1 cellular context compared by ENCODE assay signal in the genomic region with DNA sequence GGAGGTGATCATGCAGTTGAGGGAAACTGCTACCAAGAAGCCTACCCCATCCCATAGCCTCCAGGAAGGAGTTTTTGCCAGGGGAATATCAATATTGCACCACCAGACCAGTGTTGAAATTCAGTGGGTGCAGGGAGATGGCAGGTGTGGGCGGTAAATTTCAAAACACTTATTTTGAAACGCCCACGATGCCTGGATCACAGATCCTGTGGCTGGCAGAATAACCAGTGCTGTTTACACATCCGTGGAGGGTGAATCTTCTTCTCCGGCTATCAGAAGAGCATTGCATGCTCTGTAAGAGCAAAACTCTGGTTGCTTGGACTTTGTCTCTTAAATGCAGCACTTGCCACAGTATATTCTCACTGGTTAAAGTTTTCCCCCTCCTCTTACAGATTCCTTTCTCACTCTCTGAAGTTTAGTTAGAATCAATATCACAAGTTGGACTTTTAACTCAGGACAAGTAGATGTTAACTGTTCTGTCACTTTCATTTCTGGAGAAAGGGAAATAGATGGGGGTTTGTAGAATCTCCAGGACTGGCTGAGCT.
TF ChIP-seq lines count a peak whose summit lies in the region.

No MANE protein-coding gene starts in this region.

TF ChIP-seq in HepG2, 621 proteins besides CTCF, POLR2A, EP300 and RAD21 (continued from another document and continues in another):
- TF ChIP-seq, protein P1, sequence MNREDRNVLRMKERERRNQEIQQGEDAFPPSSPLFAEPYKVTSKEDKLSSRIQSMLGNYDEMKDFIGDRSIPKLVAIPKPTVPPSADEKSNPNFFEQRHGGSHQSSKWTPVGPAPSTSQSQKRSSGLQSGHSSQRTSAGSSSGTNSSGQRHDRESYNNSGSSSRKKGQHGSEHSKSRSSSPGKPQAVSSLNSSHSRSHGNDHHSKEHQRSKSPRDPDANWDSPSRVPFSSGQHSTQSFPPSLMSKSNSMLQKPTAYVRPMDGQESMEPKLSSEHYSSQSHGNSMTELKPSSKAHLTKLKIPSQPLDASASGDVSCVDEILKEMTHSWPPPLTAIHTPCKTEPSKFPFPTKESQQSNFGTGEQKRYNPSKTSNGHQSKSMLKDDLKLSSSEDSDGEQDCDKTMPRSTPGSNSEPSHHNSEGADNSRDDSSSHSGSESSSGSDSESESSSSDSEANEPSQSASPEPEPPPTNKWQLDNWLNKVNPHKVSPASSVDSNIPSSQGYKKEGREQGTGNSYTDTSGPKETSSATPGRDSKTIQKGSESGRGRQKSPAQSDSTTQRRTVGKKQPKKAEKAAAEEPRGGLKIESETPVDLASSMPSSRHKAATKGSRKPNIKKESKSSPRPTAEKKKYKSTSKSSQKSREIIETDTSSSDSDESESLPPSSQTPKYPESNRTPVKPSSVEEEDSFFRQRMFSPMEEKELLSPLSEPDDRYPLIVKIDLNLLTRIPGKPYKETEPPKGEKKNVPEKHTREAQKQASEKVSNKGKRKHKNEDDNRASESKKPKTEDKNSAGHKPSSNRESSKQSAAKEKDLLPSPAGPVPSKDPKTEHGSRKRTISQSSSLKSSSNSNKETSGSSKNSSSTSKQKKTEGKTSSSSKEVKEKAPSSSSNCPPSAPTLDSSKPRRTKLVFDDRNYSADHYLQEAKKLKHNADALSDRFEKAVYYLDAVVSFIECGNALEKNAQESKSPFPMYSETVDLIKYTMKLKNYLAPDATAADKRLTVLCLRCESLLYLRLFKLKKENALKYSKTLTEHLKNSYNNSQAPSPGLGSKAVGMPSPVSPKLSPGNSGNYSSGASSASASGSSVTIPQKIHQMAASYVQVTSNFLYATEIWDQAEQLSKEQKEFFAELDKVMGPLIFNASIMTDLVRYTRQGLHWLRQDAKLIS (CRISPR knock-in tag; IDR thresholded peaks at IDR 0.05) = 0 out of 2 replicates have a peak, but pooled peaks have one; percentile 73
- TF ChIP-seq, protein P2, sequence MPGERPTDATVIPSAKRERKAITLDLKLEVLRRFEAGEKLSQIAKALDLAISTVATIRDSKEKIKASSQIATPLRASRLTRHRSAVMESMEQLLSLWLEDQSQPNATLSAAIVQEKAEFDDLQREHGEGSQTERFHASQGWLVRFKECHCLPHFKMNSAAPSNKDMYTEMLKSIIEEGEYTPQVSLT (CRISPR knock-in tag; IDR thresholded peaks at IDR 0.05; ENCODE audit: borderline replicate concordance, low read depth) = no peak
- peak; percentile 97 for TF ChIP-seq HNF4A (CRISPR knock-in tag; IDR thresholded peaks at IDR 0.05)
- TF ChIP-seq FOXA3 (CRISPR knock-in tag; IDR thresholded peaks at IDR 0.05) = peak; percentile 96
- TF ChIP-seq ZFP36L1 (CRISPR knock-in tag; IDR thresholded peaks at IDR 0.05) = peak; percentile 74; the same call in 1 of the 2 replicates
- TF ChIP-seq GFI1 (CRISPR knock-in tag; IDR thresholded peaks at IDR 0.05; ENCODE audit: borderline replicate concordance) = peak; percentile 88
- peak; percentile 69; the same call in 1 of the 2 replicates for TF ChIP-seq SALL2 (CRISPR knock-in tag; IDR thresholded peaks at IDR 0.05)
- peak; percentile 94; the same call in 1 of the 2 replicates for TF ChIP-seq ZNF614 (CRISPR knock-in tag; IDR thresholded peaks at IDR 0.05; ENCODE audit: borderline replicate concordance)
- TF ChIP-seq PTBP1 (IDR thresholded peaks at IDR 0.05; ENCODE audit: low read depth, low read length, poor library complexity, severe bottlenecking) = no peak
- no peak for TF ChIP-seq POLR2G (IDR thresholded peaks at IDR 0.05; ENCODE audit: low read depth, low read length)
- no peak for TF ChIP-seq PHB2 (IDR thresholded peaks at IDR 0.05; ENCODE audit: partially characterized antibody)
- no peak for TF ChIP-seq TAF15 (IDR thresholded peaks at IDR 0.05; ENCODE audit: low read depth, low read length, poor library complexity, severe bottlenecking)
- TF ChIP-seq ZFP62 (CRISPR knock-in tag; IDR thresholded peaks at IDR 0.05) = no peak
- peak; percentile 86 for TF ChIP-seq SP5 (CRISPR knock-in tag; IDR thresholded peaks at IDR 0.05; ENCODE audit: borderline replicate concordance, low read depth)
- TF ChIP-seq ZEB1 (IDR thresholded peaks at IDR 0.05; ENCODE audit: insufficient replicate concordance, low read depth) = peak; percentile 57
- 0 out of 2 replicates have a peak, but pooled peaks have one; percentile 29 for TF ChIP-seq ZNF552 (CRISPR knock-in tag; IDR thresholded peaks at IDR 0.05; ENCODE audit: borderline replicate concordance)
- no peak for TF ChIP-seq PLRG1 (conservative IDR thresholded peaks at IDR 0.05)
- TF ChIP-seq, protein P3, sequence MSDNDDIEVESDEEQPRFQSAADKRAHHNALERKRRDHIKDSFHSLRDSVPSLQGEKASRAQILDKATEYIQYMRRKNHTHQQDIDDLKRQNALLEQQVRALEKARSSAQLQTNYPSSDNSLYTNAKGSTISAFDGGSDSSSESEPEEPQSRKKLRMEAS (IDR thresholded peaks at IDR 0.05) = peak; percentile 84
- peak; percentile 82 for TF ChIP-seq MED8 (CRISPR knock-in tag; IDR thresholded peaks at IDR 0.05; ENCODE audit: insufficient replicate concordance)
- TF ChIP-seq, protein P4, sequence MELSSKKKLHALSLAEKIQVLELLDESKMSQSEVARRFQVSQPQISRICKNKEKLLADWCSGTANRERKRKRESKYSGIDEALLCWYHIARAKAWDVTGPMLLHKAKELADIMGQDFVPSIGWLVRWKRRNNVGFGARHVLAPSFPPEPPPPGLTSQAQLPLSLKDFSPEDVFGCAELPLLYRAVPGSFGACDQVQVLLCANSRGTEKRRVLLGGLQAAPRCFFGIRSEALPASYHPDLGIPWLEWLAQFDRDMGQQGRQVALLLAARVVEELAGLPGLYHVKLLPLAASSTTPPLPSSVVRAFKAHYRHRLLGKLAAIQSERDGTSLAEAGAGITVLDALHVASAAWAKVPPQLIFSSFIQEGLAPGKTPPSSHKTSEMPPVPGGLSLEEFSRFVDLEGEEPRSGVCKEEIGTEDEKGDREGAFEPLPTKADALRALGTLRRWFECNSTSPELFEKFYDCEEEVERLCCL (CRISPR knock-in tag; IDR thresholded peaks at IDR 0.05; ENCODE audit: borderline replicate concordance) = no peak
- peak; percentile 98 for TF ChIP-seq RELA (CRISPR knock-in tag; IDR thresholded peaks at IDR 0.05)
- TF ChIP-seq SRF (IDR thresholded peaks at IDR 0.05; ENCODE audit: low read depth, low read length) = no peak
- TF ChIP-seq ZNF878 (CRISPR knock-in tag; IDR thresholded peaks at IDR 0.05) = peak; percentile 61; the same call in 1 of the 2 replicates
- TF ChIP-seq MXI1 (IDR thresholded peaks at IDR 0.05; ENCODE audit: borderline replicate concordance, low read depth, low read length) = peak; percentile 89; the same call in 2 of the 3 replicates
- 0 out of 2 replicates have a peak, but pooled peaks have one; percentile 74 for TF ChIP-seq ZNF766 (CRISPR knock-in tag; IDR thresholded peaks at IDR 0.05; ENCODE audit: borderline replicate concordance)
- peak; percentile 54; the same call in 1 of the 2 replicates for TF ChIP-seq GABPB1 (CRISPR knock-in tag; IDR thresholded peaks at IDR 0.05)
- TF ChIP-seq, protein P5, sequence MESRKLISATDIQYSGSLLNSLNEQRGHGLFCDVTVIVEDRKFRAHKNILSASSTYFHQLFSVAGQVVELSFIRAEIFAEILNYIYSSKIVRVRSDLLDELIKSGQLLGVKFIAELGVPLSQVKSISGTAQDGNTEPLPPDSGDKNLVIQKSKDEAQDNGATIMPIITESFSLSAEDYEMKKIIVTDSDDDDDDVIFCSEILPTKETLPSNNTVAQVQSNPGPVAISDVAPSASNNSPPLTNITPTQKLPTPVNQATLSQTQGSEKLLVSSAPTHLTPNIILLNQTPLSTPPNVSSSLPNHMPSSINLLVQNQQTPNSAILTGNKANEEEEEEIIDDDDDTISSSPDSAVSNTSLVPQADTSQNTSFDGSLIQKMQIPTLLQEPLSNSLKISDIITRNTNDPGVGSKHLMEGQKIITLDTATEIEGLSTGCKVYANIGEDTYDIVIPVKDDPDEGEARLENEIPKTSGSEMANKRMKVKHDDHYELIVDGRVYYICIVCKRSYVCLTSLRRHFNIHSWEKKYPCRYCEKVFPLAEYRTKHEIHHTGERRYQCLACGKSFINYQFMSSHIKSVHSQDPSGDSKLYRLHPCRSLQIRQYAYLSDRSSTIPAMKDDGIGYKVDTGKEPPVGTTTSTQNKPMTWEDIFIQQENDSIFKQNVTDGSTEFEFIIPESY (CRISPR knock-in tag; IDR thresholded peaks at IDR 0.05) = peak; percentile 57; the same call in 1 of the 2 replicates
- peak; percentile 68; the same call in 1 of the 2 replicates for TF ChIP-seq RXRA (CRISPR knock-in tag; IDR thresholded peaks at IDR 0.05)
- TF ChIP-seq MYC (CRISPR knock-in tag; IDR thresholded peaks at IDR 0.05; ENCODE audit: borderline replicate concordance) = peak; percentile 71; the same call in 1 of the 2 replicates
- TF ChIP-seq, protein P6, sequence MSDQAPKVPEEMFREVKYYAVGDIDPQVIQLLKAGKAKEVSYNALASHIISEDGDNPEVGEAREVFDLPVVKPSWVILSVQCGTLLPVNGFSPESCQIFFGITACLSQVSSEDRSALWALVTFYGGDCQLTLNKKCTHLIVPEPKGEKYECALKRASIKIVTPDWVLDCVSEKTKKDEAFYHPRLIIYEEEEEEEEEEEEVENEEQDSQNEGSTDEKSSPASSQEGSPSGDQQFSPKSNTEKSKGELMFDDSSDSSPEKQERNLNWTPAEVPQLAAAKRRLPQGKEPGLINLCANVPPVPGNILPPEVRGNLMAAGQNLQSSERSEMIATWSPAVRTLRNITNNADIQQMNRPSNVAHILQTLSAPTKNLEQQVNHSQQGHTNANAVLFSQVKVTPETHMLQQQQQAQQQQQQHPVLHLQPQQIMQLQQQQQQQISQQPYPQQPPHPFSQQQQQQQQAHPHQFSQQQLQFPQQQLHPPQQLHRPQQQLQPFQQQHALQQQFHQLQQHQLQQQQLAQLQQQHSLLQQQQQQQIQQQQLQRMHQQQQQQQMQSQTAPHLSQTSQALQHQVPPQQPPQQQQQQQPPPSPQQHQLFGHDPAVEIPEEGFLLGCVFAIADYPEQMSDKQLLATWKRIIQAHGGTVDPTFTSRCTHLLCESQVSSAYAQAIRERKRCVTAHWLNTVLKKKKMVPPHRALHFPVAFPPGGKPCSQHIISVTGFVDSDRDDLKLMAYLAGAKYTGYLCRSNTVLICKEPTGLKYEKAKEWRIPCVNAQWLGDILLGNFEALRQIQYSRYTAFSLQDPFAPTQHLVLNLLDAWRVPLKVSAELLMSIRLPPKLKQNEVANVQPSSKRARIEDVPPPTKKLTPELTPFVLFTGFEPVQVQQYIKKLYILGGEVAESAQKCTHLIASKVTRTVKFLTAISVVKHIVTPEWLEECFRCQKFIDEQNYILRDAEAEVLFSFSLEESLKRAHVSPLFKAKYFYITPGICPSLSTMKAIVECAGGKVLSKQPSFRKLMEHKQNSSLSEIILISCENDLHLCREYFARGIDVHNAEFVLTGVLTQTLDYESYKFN (CRISPR knock-in tag; conservative IDR thresholded peaks at IDR 0.05) = peak; percentile 99
- TF ChIP-seq ATF1 (CRISPR knock-in tag; IDR thresholded peaks at IDR 0.05) = peak; percentile 81
- TF ChIP-seq GZF1 (CRISPR knock-in tag; IDR thresholded peaks at IDR 0.05) = peak; percentile 79; the same call in 1 of the 2 replicates
- TF ChIP-seq, protein P7, sequence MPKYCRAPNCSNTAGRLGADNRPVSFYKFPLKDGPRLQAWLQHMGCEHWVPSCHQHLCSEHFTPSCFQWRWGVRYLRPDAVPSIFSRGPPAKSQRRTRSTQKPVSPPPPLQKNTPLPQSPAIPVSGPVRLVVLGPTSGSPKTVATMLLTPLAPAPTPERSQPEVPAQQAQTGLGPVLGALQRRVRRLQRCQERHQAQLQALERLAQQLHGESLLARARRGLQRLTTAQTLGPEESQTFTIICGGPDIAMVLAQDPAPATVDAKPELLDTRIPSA (CRISPR knock-in tag; IDR thresholded peaks at IDR 0.05; ENCODE audit: borderline replicate concordance) = no peak
- peak; percentile 51 for TF ChIP-seq ZNF629 (CRISPR knock-in tag; conservative IDR thresholded peaks at IDR 0.05)
- TF ChIP-seq FOXA1 (IDR thresholded peaks at IDR 0.05) = peak; percentile 69
- peak; percentile 96 for TF ChIP-seq FOXA1 (CRISPR knock-in tag; IDR thresholded peaks at IDR 0.05)
- peak; percentile 96 for TF ChIP-seq NCOA2 (CRISPR knock-in tag; IDR thresholded peaks at IDR 0.05)
- TF ChIP-seq, protein P8, sequence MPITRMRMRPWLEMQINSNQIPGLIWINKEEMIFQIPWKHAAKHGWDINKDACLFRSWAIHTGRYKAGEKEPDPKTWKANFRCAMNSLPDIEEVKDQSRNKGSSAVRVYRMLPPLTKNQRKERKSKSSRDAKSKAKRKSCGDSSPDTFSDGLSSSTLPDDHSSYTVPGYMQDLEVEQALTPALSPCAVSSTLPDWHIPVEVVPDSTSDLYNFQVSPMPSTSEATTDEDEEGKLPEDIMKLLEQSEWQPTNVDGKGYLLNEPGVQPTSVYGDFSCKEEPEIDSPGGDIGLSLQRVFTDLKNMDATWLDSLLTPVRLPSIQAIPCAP (CRISPR knock-in tag; IDR thresholded peaks at IDR 0.05; ENCODE audit: low read depth) = peak; percentile 85; the same call in 1 of the 2 replicates
- TF ChIP-seq ZBTB7B (CRISPR knock-in tag; IDR thresholded peaks at IDR 0.05) = peak; percentile 87
- TF ChIP-seq ZNF543 (CRISPR knock-in tag; IDR thresholded peaks at IDR 0.05) = no peak
- peak; percentile 82; the same call in 1 of the 2 replicates for TF ChIP-seq ZNF124 (CRISPR knock-in tag; IDR thresholded peaks at IDR 0.05)
- TF ChIP-seq KMT2A (CRISPR knock-in tag; IDR thresholded peaks at IDR 0.05) = peak; percentile 47; the same call in 1 of the 2 replicates
- no peak for TF ChIP-seq TCF12 (IDR thresholded peaks at IDR 0.05)
- peak; percentile 93; the same call in 1 of the 2 replicates for TF ChIP-seq TCF12 (CRISPR knock-in tag; IDR thresholded peaks at IDR 0.05)
- TF ChIP-seq, protein P9, sequence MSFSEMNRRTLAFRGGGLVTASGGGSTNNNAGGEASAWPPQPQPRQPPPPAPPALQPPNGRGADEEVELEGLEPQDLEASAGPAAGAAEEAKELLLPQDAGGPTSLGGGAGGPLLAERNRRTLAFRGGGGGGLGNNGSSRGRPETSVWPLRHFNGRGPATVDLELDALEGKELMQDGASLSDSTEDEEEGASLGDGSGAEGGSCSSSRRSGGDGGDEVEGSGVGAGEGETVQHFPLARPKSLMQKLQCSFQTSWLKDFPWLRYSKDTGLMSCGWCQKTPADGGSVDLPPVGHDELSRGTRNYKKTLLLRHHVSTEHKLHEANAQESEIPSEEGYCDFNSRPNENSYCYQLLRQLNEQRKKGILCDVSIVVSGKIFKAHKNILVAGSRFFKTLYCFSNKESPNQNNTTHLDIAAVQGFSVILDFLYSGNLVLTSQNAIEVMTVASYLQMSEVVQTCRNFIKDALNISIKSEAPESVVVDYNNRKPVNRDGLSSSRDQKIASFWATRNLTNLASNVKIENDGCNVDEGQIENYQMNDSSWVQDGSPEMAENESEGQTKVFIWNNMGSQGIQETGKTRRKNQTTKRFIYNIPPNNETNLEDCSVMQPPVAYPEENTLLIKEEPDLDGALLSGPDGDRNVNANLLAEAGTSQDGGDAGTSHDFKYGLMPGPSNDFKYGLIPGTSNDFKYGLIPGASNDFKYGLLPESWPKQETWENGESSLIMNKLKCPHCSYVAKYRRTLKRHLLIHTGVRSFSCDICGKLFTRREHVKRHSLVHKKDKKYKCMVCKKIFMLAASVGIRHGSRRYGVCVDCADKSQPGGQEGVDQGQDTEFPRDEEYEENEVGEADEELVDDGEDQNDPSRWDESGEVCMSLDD (CRISPR knock-in tag; IDR thresholded peaks at IDR 0.05; ENCODE audit: borderline replicate concordance) = no peak; the same call in 1 of the 2 replicates
- 0 out of 2 replicates have a peak, but pooled peaks have one; percentile 24 for TF ChIP-seq ZNF749 (CRISPR knock-in tag; IDR thresholded peaks at IDR 0.05; ENCODE audit: borderline replicate concordance)
